In genomic region chr10:114683162-114683561, GRCh38 we compare ENCODE assay signal across 13 cellular contexts. TPM values are rescaled to one million over a fixed set of nuclear protein-coding genes. Genes with fewer than 3 reads are reported as not detected.
DNase-seq lines count a peak whose midpoint lies in the region; ATAC-seq and TF ChIP-seq lines count a peak whose summit lies in the region.
"Had no signal": no experiment of that assay in that cellular context is flagged by ENCODE, and none has a peak within 500 bp of the region (broad histone marks: within the 10 kb centered on the region; RNA-seq: fewer than 3 reads in every experiment).

No MANE protein-coding gene starts in this region.

- H3K9me2 ChIP-seq in PC-3 (replicated peaks; ENCODE audit: low read length) = no peaks in the 10 kb centered on the region

- no peaks in the 10 kb centered on the region for H3K79me2 ChIP-seq in PC-3 (ENCODE audit: low read length)

- H3K36me3 ChIP-seq in PC-3 (ENCODE audit: low read depth, low read length) (no peaks in the 10 kb centered on the region), subcutaneous abdominal adipose tissue (ENCODE audit: control insufficient read depth in 5 of 5, insufficient read depth in 5 of 5, low read length in 5 of 5) (no peaks in the 10 kb centered on the region)
- H3K36me3 ChIP-seq: BLaER1 treated with 17β-estradiol and CSF1 and Interleukin-3, amounts not matched to agents 10 nM and 100 nM had no signal

- H3K27ac Mint-ChIP-seq in activated CD8-positive, alpha-beta T cell treated with anti-CD3 and anti-CD28 coated beads, Interleukin-2, amount 10 ng/mL, durations not matched to agents 7 days and 5 days = no peak overlapping the region
- H3K27ac Mint-ChIP-seq: activated T-helper 1 cell treated with anti-CD3 and anti-CD28 coated beads, Interleukin-12 subunit alpha, Interleukin-12 subunit beta, Interleukin-2, Interleukin-4 antibody, amounts not matched to agents 30 ng/mL and 10 ng/mL and 1 ng/mL, durations not matched to agents 14 hours and 24 hours and 36 hours had no signal

- no peak overlapping the region for H2AFZ ChIP-seq in PC-3 (ENCODE audit: low read length)

- H3K4me3 Mint-ChIP-seq in activated CD8-positive, alpha-beta T cell treated with anti-CD3 and anti-CD28 coated beads, Interleukin-2, amount 10 ng/mL, durations not matched to agents 7 days and 5 days = no peak overlapping the region
- H3K4me3 Mint-ChIP-seq: activated T-helper 1 cell treated with anti-CD3 and anti-CD28 coated beads, Interleukin-12 subunit alpha, Interleukin-12 subunit beta, Interleukin-2, Interleukin-4 antibody, amounts not matched to agents 30 ng/mL and 10 ng/mL and 1 ng/mL, durations not matched to agents 14 hours and 24 hours and 36 hours had no signal

- peaks cover 8% of the 10 kb centered on the region for H3K27me3 Mint-ChIP-seq in activated CD8-positive, alpha-beta T cell treated with anti-CD3 and anti-CD28 coated beads, Interleukin-2, amount 10 ng/mL, durations not matched to agents 7 days and 5 days (ENCODE audit: low read depth)

- no peak for TF ChIP-seq CTCF in PC-3 (conservative IDR thresholded peaks at IDR 0.05; ENCODE audit: low read depth, low read length)

- peaks cover 4% of the 10 kb centered on the region for H3F3A ChIP-seq in PC-3 (ENCODE audit: low read length, unreplicated experiment)

- CTCF ChIA-PET in PC-3 (lab: Charles Lee) = no interaction called here
- CTCF ChIA-PET in activated CD8-positive, alpha-beta T cell treated with anti-CD3 and anti-CD28 coated beads, Interleukin-2, amount 10 ng/mL, durations not matched to agents 7 days and 5 days (lab: Charles Lee) = no interaction called here

- no peaks in the 10 kb centered on the region for H3K4me1 Mint-ChIP-seq in activated CD8-positive, alpha-beta T cell treated with anti-CD3 and anti-CD28 coated beads, Interleukin-2, amount 10 ng/mL, durations not matched to agents 7 days and 5 days (ENCODE audit: low read depth)

- H4K20me1 ChIP-seq in PC-3 (ENCODE audit: low read length) = no peaks in the 10 kb centered on the region
- H4K20me1 ChIP-seq: BLaER1 treated with 17β-estradiol and CSF1 and Interleukin-3, amounts not matched to agents 10 nM and 100 nM had no signal

- no peaks in the 10 kb centered on the region for H3K9me3 Mint-ChIP-seq in activated CD8-positive, alpha-beta T cell treated with anti-CD3 and anti-CD28 coated beads, Interleukin-2, amount 10 ng/mL, durations not matched to agents 7 days and 5 days (ENCODE audit: insufficient read depth)
- H3K9me3 Mint-ChIP-seq: activated T-helper 1 cell treated with anti-CD3 and anti-CD28 coated beads, Interleukin-12 subunit alpha, Interleukin-12 subunit beta, Interleukin-2, Interleukin-4 antibody, amounts not matched to agents 30 ng/mL and 10 ng/mL and 1 ng/mL, durations not matched to agents 14 hours and 24 hours and 36 hours had no signal

- POLR2A ChIA-PET in PC-3 (lab: Charles Lee; ENCODE audit: unreplicated experiment) = no interaction called here
- POLR2A ChIA-PET in activated CD8-positive, alpha-beta T cell treated with anti-CD3 and anti-CD28 coated beads, Interleukin-2, amount 10 ng/mL, durations not matched to agents 7 days and 5 days (lab: Charles Lee) = no interaction called here

- no TSS peak for BruUV-seq in PC-3 (replicated peaks; lab: Mats Ljungman, UMichigan)

- H3K27me3 ChIP-seq in PC-3 (ENCODE audit: low read length) = no peaks in the 10 kb centered on the region
- no peaks in the 10 kb centered on the region for H3K27me3 ChIP-seq in subcutaneous abdominal adipose tissue (ENCODE audit: control insufficient read depth in 5 of 5, insufficient read depth in 4 of 5, low read length in 5 of 5)
- H3K27me3 ChIP-seq: BLaER1 treated with 17β-estradiol and CSF1 and Interleukin-3, amounts not matched to agents 10 nM and 100 nM had no signal

- ATAC-seq in PC-3 (peak; percentile 12; the same call in 1 of the 2 replicates), left lobe of liver (peak; percentile 24), HG02840 (IDR thresholded peaks at IDR 0.05; ENCODE audit: low FRiP score, unreplicated experiment) (no peak), HG02571 (IDR thresholded peaks at IDR 0.05; ENCODE audit: unreplicated experiment) (no peak)
- no peak for ATAC-seq in activated CD8-positive, alpha-beta T cell treated with anti-CD3 and anti-CD28 coated beads, Interleukin-2, amount 10 ng/mL, durations not matched to agents 7 days and 5 days

- no peak overlapping the region for H3K9ac ChIP-seq in PC-3 (ENCODE audit: low read length)
- H3K9ac ChIP-seq in subcutaneous abdominal adipose tissue (ENCODE audit: low read length in 5 of 5) = peak overlapping the region in 4 of 5 donors; percentile 52 to 73 (median 70)
- H3K9ac ChIP-seq: BLaER1 treated with 17β-estradiol and CSF1 and Interleukin-3, amounts not matched to agents 10 nM and 100 nM had no signal

- H3K9me3 ChIP-seq in PC-3 (ENCODE audit: low read length) = no peaks in the 10 kb centered on the region
- no peaks in the 10 kb centered on the region for H3K9me3 ChIP-seq in subcutaneous abdominal adipose tissue (ENCODE audit: control insufficient read depth in 5 of 5, low read length in 5 of 5)
- H3K9me3 ChIP-seq: BLaER1 treated with 17β-estradiol and CSF1 and Interleukin-3, amounts not matched to agents 10 nM and 100 nM had no signal

- no peaks in the 10 kb centered on the region for H3K36me3 Mint-ChIP-seq in activated CD8-positive, alpha-beta T cell treated with anti-CD3 and anti-CD28 coated beads, Interleukin-2, amount 10 ng/mL, durations not matched to agents 7 days and 5 days (ENCODE audit: low read depth)

- peaks cover 40% of the 10 kb centered on the region for H3K4me1 ChIP-seq in PC-3 (ENCODE audit: insufficient read depth, low read length)
- peaks cover 5 to 69% (median 56%) of the 10 kb centered on the region in 5 donors for H3K4me1 ChIP-seq in subcutaneous abdominal adipose tissue (ENCODE audit: control insufficient read depth in 5 of 5, insufficient read depth in 5 of 5, low read length in 5 of 5)

- H3K27ac ChIP-seq in PC-3 (ENCODE audit: low read length) (no peak overlapping the region), subcutaneous abdominal adipose tissue (ENCODE audit: low read depth, low read length) (peak overlapping the region; percentile 71)
- H3K27ac ChIP-seq: BLaER1 treated with 17β-estradiol and CSF1 and Interleukin-3, amounts not matched to agents 10 nM and 100 nM had no signal

- DNase-seq in PC-3 (peak; percentile 4), dermis blood vessel endothelial cell (peak; percentile 44), left lobe of liver (ENCODE audit: low spot score) (no peak), NCI-H526 treated with DMSO at 0.1 percent for 48 hours (lab: John Stamatoyannopoulos, UW) (no peak)
- DNase-seq in activated CD8-positive, alpha-beta T cell treated with anti-CD3 and anti-CD28 coated beads, Interleukin-2, amount 10 ng/mL, durations not matched to agents 7 days and 5 days = no peak
- DNase-seq: activated CD4-positive, alpha-beta T cell treated with anti-CD3 and anti-CD28 coated beads for 48 hours; NCI-H1694; NCI-H748 treated with DMSO at 0.1 percent for 48 hours had no signal

- H3K4me3 ChIP-seq in PC-3 (ENCODE audit: low read length) (no peak overlapping the region), subcutaneous abdominal adipose tissue (ENCODE audit: low read depth in 1 of 5, low read length in 5 of 5) (peak overlapping the region; percentile 3 to 68 (median 63))
- H3K4me3 ChIP-seq: BLaER1 treated with 17β-estradiol and CSF1 and Interleukin-3, amounts not matched to agents 10 nM and 100 nM had no signal

- no peak overlapping the region for H3K4me2 ChIP-seq in PC-3 (ENCODE audit: low read length)
- H3K4me2 ChIP-seq: BLaER1 treated with 17β-estradiol and CSF1 and Interleukin-3, amounts not matched to agents 10 nM and 100 nM had no signal

- intact Hi-C loops in PC-3 (cut with micrococcal nuclease) = loop anchor here (5.0 kb wide), 1 partner anchor 51 kb away; no protein-coding TSS in a partner anchor

RNA-seq across cellular contexts. Expression of gene ABLIM1, which starts 25.1 kb away (rescaled TPM):
- 12.3 and 13.8 TPM in 2 replicates for total RNA-seq in PC-3 (2014; rRNA removed)
- 141 and 159 TPM in 2 replicates for total RNA-seq in dermis blood vessel endothelial cell
- total RNA-seq in left lobe of liver = 47.0 TPM
- 10 to 100 TPM; 62.3 to 64.1 TPM for total RNA-seq in activated CD8-positive, alpha-beta T cell treated with anti-CD3 and anti-CD28 coated beads, Interleukin-2, amount 10 ng/mL, durations not matched to agents 7 days and 5 days

Comparison
In these comparisons a context has a peak if more than half of its experiments do, and no peak if none do; other contexts are left out.
1. ATAC-seq: peak in PC-3 (single experiment) and left lobe of liver (single experiment); none in HG02840 (single experiment), HG02571 (single experiment) and activated CD8-positive, alpha-beta T cell treated with anti-CD3 and anti-CD28 coated beads, Interleukin-2, amount 10 ng/mL, durations not matched to agents 7 days and 5 days (single experiment).
2. DNase-seq: peak in PC-3 (single experiment) and dermis blood vessel endothelial cell (single experiment); none in left lobe of liver (single experiment), NCI-H526 treated with DMSO at 0.1 percent for 48 hours (single experiment) and activated CD8-positive, alpha-beta T cell treated with anti-CD3 and anti-CD28 coated beads, Interleukin-2, amount 10 ng/mL, durations not matched to agents 7 days and 5 days (single experiment).